In genomic region chr6:111612379-111612778, GRCh38 we compare ENCODE assay signal across 6 cellular contexts.
"Had no signal": no experiment of that assay in that cellular context is flagged by ENCODE, and none has a peak within 500 bp of the region (broad histone marks: within the 10 kb centered on the region; RNA-seq: fewer than 3 reads in every experiment).

No MANE protein-coding gene starts in this region.

- H3K36me3 Mint-ChIP-seq: IgD-negative memory B cell had no signal

- H3K27ac ChIP-seq: HL-60 had no signal

- H3K27ac Mint-ChIP-seq: IgD-negative memory B cell had no signal

- H3K4me3 ChIP-seq: K562 had no signal

- ATAC-seq: K562 had no signal

- FAIRE-seq: HTR-8/SVneo, K562 had no signal

- DNase-seq: IMR-90, KBM-7 had no signal
